Comparison of ENCODE assay signal across 2 cellular contexts in genomic region chrX:152813211-152813610, GRCh38.
TF ChIP-seq lines count a peak whose summit lies in the region.

No MANE protein-coding gene starts in this region.

TF ChIP-seq in SK-N-SH treated with all-trans-retinoic acid at 6 μM for 48 hours, 23 proteins besides CTCF, POLR2A, EP300 and RAD21:
- no peak for TF ChIP-seq RARB (CRISPR knock-in tag; IDR thresholded peaks at IDR 0.05)
- no peak for TF ChIP-seq CREB5 (CRISPR knock-in tag; IDR thresholded peaks at IDR 0.05; ENCODE audit: low read depth)
- no peak for TF ChIP-seq ZNF70 (CRISPR knock-in tag; IDR thresholded peaks at IDR 0.05)
- TF ChIP-seq PATZ1 (CRISPR knock-in tag; IDR thresholded peaks at IDR 0.05; ENCODE audit: borderline replicate concordance): no peak
TF ChIP-seq in SK-N-SH treated with all-trans-retinoic acid at 6 μM for 48 hours: peak in this region for 0.

TF ChIP-seq in SK-N-SH, 30 proteins besides CTCF, POLR2A, EP300 and RAD21:
- TF ChIP-seq RCOR1 (IDR thresholded peaks at IDR 0.05; ENCODE audit: low read length) (no peak), CHD2 (IDR thresholded peaks at IDR 0.05; ENCODE audit: low read length, partially characterized antibody) (no peak), NRF1 (IDR thresholded peaks at IDR 0.05; ENCODE audit: low read depth, low read length) (no peak), ELF1 (IDR thresholded peaks at IDR 0.05) (no peak), IRF3 (IDR thresholded peaks at IDR 0.05; ENCODE audit: low read depth, low read length) (no peak), SMC3 (IDR thresholded peaks at IDR 0.05; ENCODE audit: low read depth, low read length) (no peak), REST (IDR thresholded peaks at IDR 0.05; ENCODE audit: low read depth, low read length) (no peak), TCF12 (IDR thresholded peaks at IDR 0.05) (no peak), FOSL2 (IDR thresholded peaks at IDR 0.05; ENCODE audit: borderline replicate concordance, low read depth) (no peak), USF1 (IDR thresholded peaks at IDR 0.05; ENCODE audit: borderline replicate concordance, low read depth) (no peak), POLR2AphosphoS5 (IDR thresholded peaks at IDR 0.05; ENCODE audit: low read depth, low read length) (no peak), MEF2A (IDR thresholded peaks at IDR 0.05; ENCODE audit: borderline replicate concordance, low read depth) (no peak), GABPA (IDR thresholded peaks at IDR 0.05; ENCODE audit: low read depth) (no peak), TAF1 (IDR thresholded peaks at IDR 0.05; ENCODE audit: borderline replicate concordance, low read depth, low read length) (no peak), SIN3A (IDR thresholded peaks at IDR 0.05; ENCODE audit: borderline replicate concordance, low read depth, low read length) (no peak), EZH2phosphoT487 (IDR thresholded peaks at IDR 0.05; ENCODE audit: borderline replicate concordance, low read depth) (no peak), RFX5 (IDR thresholded peaks at IDR 0.05; ENCODE audit: low read length) (no peak), NFIC (IDR thresholded peaks at IDR 0.05; ENCODE audit: borderline replicate concordance) (no peak), USF2 (IDR thresholded peaks at IDR 0.05; ENCODE audit: borderline replicate concordance, low read depth, low read length) (no peak), FOXJ3 (CRISPR knock-in tag; IDR thresholded peaks at IDR 0.05) (no peak)
